ENCODE assay signal across 17 cellular contexts in the genomic region with DNA sequence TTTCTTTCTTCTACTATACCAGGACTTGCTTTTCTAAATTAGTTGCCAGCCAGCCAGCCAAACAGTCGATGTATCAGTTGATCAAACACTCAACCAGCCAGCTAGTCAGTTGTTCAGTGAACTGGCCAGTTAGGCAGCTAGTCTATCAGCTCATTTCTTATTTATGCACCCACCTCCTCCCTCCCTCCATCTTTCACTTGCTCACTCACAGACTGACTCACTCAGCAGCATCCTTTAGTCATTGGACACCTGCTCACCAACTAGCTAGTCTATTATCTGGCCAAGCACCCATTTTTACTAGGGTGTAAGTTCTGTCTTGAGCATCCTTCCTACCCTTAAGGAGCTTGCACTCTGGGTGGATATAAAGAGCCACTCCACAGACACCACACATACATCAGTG. TPM values are rescaled to one million over a fixed set of nuclear protein-coding genes. Genes with fewer than 3 reads are reported as not detected.
DNase-seq lines count a peak whose midpoint lies in the region; ATAC-seq, FAIRE-seq and TF ChIP-seq lines count a peak whose summit lies in the region.
"Had no signal": no experiment of that assay in that cellular context is flagged by ENCODE, and none has a peak within 500 bp of the region (broad histone marks: within the 10 kb centered on the region; RNA-seq: fewer than 3 reads in every experiment).

No MANE protein-coding gene starts in this region.

- TF ChIP-seq CTCF in keratinocyte (optimal IDR thresholded peaks at IDR 0.05 in 1 of 3, IDR thresholded peaks at IDR 0.05 in 1 of 3, conservative IDR thresholded peaks at IDR 0.05 in 1 of 3; ENCODE audit: extremely low read depth in 1 of 3, insufficient read depth in 2 of 3, low read length in 3 of 3): no peak

- H3K36me3 ChIP-seq in keratinocyte (ENCODE audit: control insufficient read depth in 2 of 2, extremely low read depth in 1 of 2, insufficient read depth in 2 of 2, low read length in 2 of 2): no peaks in the 10 kb centered on the region
- H3K36me3 ChIP-seq: BE2C, HAP-1 had no signal

- no peak overlapping the region for H3K9ac ChIP-seq in keratinocyte (ENCODE audit: control insufficient read depth, extremely low read depth, insufficient read depth, low read length)

- H3K36me3 Mint-ChIP-seq in activated T-helper 17 cell treated with anti-CD3 and anti-CD28 coated beads, Interleukin-2, amount 50 U/mL, for 72 hours (ENCODE audit: low read depth): no peaks in the 10 kb centered on the region
- H3K36me3 Mint-ChIP-seq: CD4-positive, alpha-beta memory T cell had no signal

- DNase-seq in RKO (ENCODE audit: low spot score): peak; percentile 37
- DNase-seq in keratinocyte (ENCODE audit: low read depth, low spot score): no peak
- no peak for DNase-seq in inferior parietal cortex (ENCODE audit: extremely low spot score)
- DNase-seq in left colon: no peak
- DNase-seq: BE2C; CD4-positive, alpha-beta memory T cell; DMS79 had no signal

- intact Hi-C loops in left colon (cut with DNase I, micrococcal nuclease): no loop called here

- no peak overlapping the region for H3K27ac ChIP-seq in keratinocyte (ENCODE audit: control insufficient read depth, insufficient read depth, low read length)
- H3K27ac ChIP-seq: A549, C4-2B had no signal

- no peak overlapping the region for H2AFZ ChIP-seq in keratinocyte (ENCODE audit: control insufficient read depth, low read length)

- H3K79me2 ChIP-seq in keratinocyte (ENCODE audit: control insufficient read depth, insufficient read depth, low read length): no peaks in the 10 kb centered on the region

- H3K4me3 Mint-ChIP-seq in activated T-helper 17 cell treated with anti-CD3 and anti-CD28 coated beads, Interleukin-2, amount 50 U/mL, for 72 hours: no peak overlapping the region
- H3K4me3 Mint-ChIP-seq: CD4-positive, alpha-beta memory T cell had no signal

- no peak overlapping the region for H3K27ac Mint-ChIP-seq in activated T-helper 17 cell treated with anti-CD3 and anti-CD28 coated beads, Interleukin-2, amount 50 U/mL, for 72 hours
- H3K27ac Mint-ChIP-seq: CD4-positive, alpha-beta memory T cell had no signal

- no peaks in the 10 kb centered on the region for H3K9me1 ChIP-seq in keratinocyte (ENCODE audit: control insufficient read depth, extremely low read depth, insufficient read depth, low read length)

- dilution Hi-C loops in keratinocyte (cut with MboI; ENCODE audit: extremely low pct_ligation_motif_present, low sequenced_read_pairs): no loop called here

- H3K4me1 Mint-ChIP-seq in activated T-helper 17 cell treated with anti-CD3 and anti-CD28 coated beads, Interleukin-2, amount 50 U/mL, for 72 hours: no peaks in the 10 kb centered on the region
- H3K4me1 Mint-ChIP-seq: CD4-positive, alpha-beta memory T cell had no signal

- H3K4me2 ChIP-seq in keratinocyte (ENCODE audit: control insufficient read depth, extremely low read depth, insufficient read depth, low read depth, low read length): no peak overlapping the region
- H3K4me2 ChIP-seq: A549 had no signal

- H3K4me1 ChIP-seq in keratinocyte (ENCODE audit: control insufficient read depth, extremely low read depth, insufficient read depth, low read length): peaks cover 14% of the 10 kb centered on the region
- H3K4me1 ChIP-seq: A549, BE2C, HAP-1 had no signal

- no peaks in the 10 kb centered on the region for H3K27me3 ChIP-seq in keratinocyte (ENCODE audit: control insufficient read depth, extremely low read depth, insufficient read depth, low read length)
- H3K27me3 ChIP-seq: BE2C had no signal

- FAIRE-seq in keratinocyte (lab: Jason Lieb, UNC): peak; percentile 43
- FAIRE-seq: A549, GM12891, H1 had no signal

- ATAC-seq in activated T-helper 17 cell treated with anti-CD3 and anti-CD28 coated beads, Interleukin-2, amount 50 U/mL, for 72 hours (replicated peaks): peak; percentile 53
- ATAC-seq in HG03097 (IDR thresholded peaks at IDR 0.05; ENCODE audit: low FRiP score, unreplicated experiment) (no peak), left colon (no peak)
- ATAC-seq: A549 had no signal

- H3K9me3 ChIP-seq in keratinocyte (ENCODE audit: control insufficient read depth, low read depth, low read length): no peaks in the 10 kb centered on the region
- H3K9me3 ChIP-seq: A549, BE2C, HAP-1 had no signal

- H3K4me3 ChIP-seq in keratinocyte (ENCODE audit: control insufficient read depth in 2 of 3, extremely low read depth in 1 of 3, insufficient read depth in 2 of 3, low read depth in 1 of 3, low read length in 3 of 3): no peak overlapping the region
- H3K4me3 ChIP-seq: A549, HAP-1 had no signal

- no peaks in the 10 kb centered on the region for H4K20me1 ChIP-seq in keratinocyte (ENCODE audit: control insufficient read depth, extremely low read depth, insufficient read depth, low read length)

- H3K9me3 Mint-ChIP-seq in activated T-helper 17 cell treated with anti-CD3 and anti-CD28 coated beads, Interleukin-2, amount 50 U/mL, for 72 hours: no peaks in the 10 kb centered on the region

- peaks cover 25% of the 10 kb centered on the region for H3K27me3 Mint-ChIP-seq in activated T-helper 17 cell treated with anti-CD3 and anti-CD28 coated beads, Interleukin-2, amount 50 U/mL, for 72 hours

RNA-seq across cellular contexts. Expression of gene SPRR4, which starts 5.9 kb away (rescaled TPM):
- not detected for total RNA-seq in activated T-helper 17 cell treated with anti-CD3 and anti-CD28 coated beads, Interleukin-2, amount 50 U/mL, for 72 hours
- polyA plus RNA-seq in keratinocyte: 1.7 to 4.8 TPM (median 1.9 TPM) in 3 replicates
- 4.1 TPM for polyA plus RNA-seq in keratinocyte (2011; ENCODE audit: low read depth)
- 1.9 and 6.8 TPM in 2 replicates for polyA plus RNA-seq in keratinocyte (2011; cell fraction: cytosol; rRNA removed)
- 3.0 and 3.1 TPM in 2 replicates for polyA plus RNA-seq in keratinocyte (2011; cell fraction: nucleus; rRNA removed)
- 2.0 and 55.7 TPM in 2 replicates for polyA plus RNA-seq in keratinocyte (2012; ENCODE audit: low replicate concordance)
- 1.1 to 6.2 TPM (median 1.4 TPM) in 3 replicates for polyA minus RNA-seq in keratinocyte
- not detected for polyA minus RNA-seq in keratinocyte (2011; cell fraction: cytosol; rRNA and poly(A)+ RNA removed)
- polyA minus RNA-seq in keratinocyte (2011; cell fraction: nucleus; rRNA and poly(A)+ RNA removed): 0.95 TPM in 1 of 2 replicates, not detected in the other
- total RNA-seq in left colon: not detected
- total RNA-seq: CD4-positive, alpha-beta memory T cell; G401; H1; HT1080 had no signal
- polyA plus RNA-seq: A549; AG04450; CD4-positive, alpha-beta memory T cell; H1 had no signal

RNA-seq across cellular contexts. Expression of gene SPRR5, which starts 17.5 kb away (rescaled TPM):
- total RNA-seq in activated T-helper 17 cell treated with anti-CD3 and anti-CD28 coated beads, Interleukin-2, amount 50 U/mL, for 72 hours: not detected
- polyA plus RNA-seq in keratinocyte: 0.12 to 0.35 TPM (median 0.30 TPM) in 3 replicates
- 10.2 TPM for polyA plus RNA-seq in keratinocyte (2011; ENCODE audit: low read depth)
- 0.13 TPM in 1 of 2 replicates, not detected in the other for polyA plus RNA-seq in keratinocyte (2011; cell fraction: cytosol; rRNA removed)
- 0.53 and 1.7 TPM in 2 replicates for polyA plus RNA-seq in keratinocyte (2011; cell fraction: nucleus; rRNA removed)
- 1.2 and 34.0 TPM in 2 replicates for polyA plus RNA-seq in keratinocyte (2012; ENCODE audit: low replicate concordance)
- not detected in 3 replicates for polyA minus RNA-seq in keratinocyte
- polyA minus RNA-seq in keratinocyte (2011; cell fraction: cytosol; rRNA and poly(A)+ RNA removed): not detected
- not detected in 2 replicates for polyA minus RNA-seq in keratinocyte (2011; cell fraction: nucleus; rRNA and poly(A)+ RNA removed)
- not detected for total RNA-seq in left colon
- total RNA-seq: CD4-positive, alpha-beta memory T cell; G401; H1; HT1080 had no signal
- polyA plus RNA-seq: A549; AG04450; CD4-positive, alpha-beta memory T cell; H1 had no signal

RNA-seq across cellular contexts. Expression of gene SPRR1A, which starts 19.3 kb away (rescaled TPM):
- total RNA-seq in activated T-helper 17 cell treated with anti-CD3 and anti-CD28 coated beads, Interleukin-2, amount 50 U/mL, for 72 hours: not detected
- 5.5 to 35.0 TPM (median 18.0 TPM) in 3 replicates for polyA plus RNA-seq in keratinocyte
- polyA plus RNA-seq in keratinocyte (2011; ENCODE audit: low read depth): 1,090 TPM
- 24.5 and 51.7 TPM in 2 replicates for polyA plus RNA-seq in keratinocyte (2011; cell fraction: cytosol; rRNA removed)
- polyA plus RNA-seq in keratinocyte (2011; cell fraction: nucleus; rRNA removed): 12.1 and 39.9 TPM in 2 replicates
- 112 and 1,553 TPM in 2 replicates for polyA plus RNA-seq in keratinocyte (2012; ENCODE audit: low replicate concordance)
- 8.6 to 24.4 TPM (median 17.2 TPM) in 3 replicates for polyA minus RNA-seq in keratinocyte
- 34.3 TPM for polyA minus RNA-seq in keratinocyte (2011; cell fraction: cytosol; rRNA and poly(A)+ RNA removed)
- 10.3 and 12.9 TPM in 2 replicates for polyA minus RNA-seq in keratinocyte (2011; cell fraction: nucleus; rRNA and poly(A)+ RNA removed)
- total RNA-seq in left colon: not detected
- total RNA-seq: CD4-positive, alpha-beta memory T cell; G401; H1; HT1080 had no signal
- polyA plus RNA-seq: A549; AG04450; CD4-positive, alpha-beta memory T cell; H1 had no signal

RNA-seq across cellular contexts. Expression of gene SPRR3, which starts 37.0 kb away (rescaled TPM):
- not detected for total RNA-seq in activated T-helper 17 cell treated with anti-CD3 and anti-CD28 coated beads, Interleukin-2, amount 50 U/mL, for 72 hours
- 2.9 to 8.3 TPM (median 5.4 TPM) in 3 replicates for polyA plus RNA-seq in keratinocyte
- polyA plus RNA-seq in keratinocyte (2011; ENCODE audit: low read depth): 90.3 TPM
- polyA plus RNA-seq in keratinocyte (2011; cell fraction: cytosol; rRNA removed): 14.4 and 41.9 TPM in 2 replicates
- polyA plus RNA-seq in keratinocyte (2011; cell fraction: nucleus; rRNA removed): 20.8 and 30.1 TPM in 2 replicates
- 3.3 and 166 TPM in 2 replicates for polyA plus RNA-seq in keratinocyte (2012; ENCODE audit: low replicate concordance)
- polyA minus RNA-seq in keratinocyte: 3.8 to 9.5 TPM (median 4.9 TPM) in 3 replicates
- 4.8 TPM for polyA minus RNA-seq in keratinocyte (2011; cell fraction: cytosol; rRNA and poly(A)+ RNA removed)
- polyA minus RNA-seq in keratinocyte (2011; cell fraction: nucleus; rRNA and poly(A)+ RNA removed): 7.8 and 12.8 TPM in 2 replicates
- total RNA-seq in left colon: not detected
- total RNA-seq: CD4-positive, alpha-beta memory T cell; G401; H1; HT1080 had no signal
- polyA plus RNA-seq: A549; AG04450; CD4-positive, alpha-beta memory T cell; H1 had no signal

RNA-seq across cellular contexts. Expression of gene IVL, which starts 56.2 kb away (rescaled TPM):
- not detected for total RNA-seq in activated T-helper 17 cell treated with anti-CD3 and anti-CD28 coated beads, Interleukin-2, amount 50 U/mL, for 72 hours
- polyA plus RNA-seq in keratinocyte: 61.1 to 231 TPM (median 89.2 TPM) in 3 replicates
- polyA plus RNA-seq in keratinocyte (2011; ENCODE audit: low read depth): 859 TPM
- polyA plus RNA-seq in keratinocyte (2011; cell fraction: cytosol; rRNA removed): 80.8 and 93.6 TPM in 2 replicates
- 168 and 195 TPM in 2 replicates for polyA plus RNA-seq in keratinocyte (2011; cell fraction: nucleus; rRNA removed)
- 60.7 and 434 TPM in 2 replicates for polyA plus RNA-seq in keratinocyte (2012; ENCODE audit: low replicate concordance)
- polyA minus RNA-seq in keratinocyte: 29.0 to 64.7 TPM (median 34.8 TPM) in 3 replicates
- polyA minus RNA-seq in keratinocyte (2011; cell fraction: cytosol; rRNA and poly(A)+ RNA removed): 53.3 TPM
- 47.8 and 54.5 TPM in 2 replicates for polyA minus RNA-seq in keratinocyte (2011; cell fraction: nucleus; rRNA and poly(A)+ RNA removed)
- total RNA-seq in left colon: not detected
- total RNA-seq: CD4-positive, alpha-beta memory T cell; G401; H1 had no signal
- polyA plus RNA-seq: A549; AG04450; CD4-positive, alpha-beta memory T cell; H1 had no signal
